9 cellular contexts compared by ENCODE assay signal in the genomic region with DNA sequence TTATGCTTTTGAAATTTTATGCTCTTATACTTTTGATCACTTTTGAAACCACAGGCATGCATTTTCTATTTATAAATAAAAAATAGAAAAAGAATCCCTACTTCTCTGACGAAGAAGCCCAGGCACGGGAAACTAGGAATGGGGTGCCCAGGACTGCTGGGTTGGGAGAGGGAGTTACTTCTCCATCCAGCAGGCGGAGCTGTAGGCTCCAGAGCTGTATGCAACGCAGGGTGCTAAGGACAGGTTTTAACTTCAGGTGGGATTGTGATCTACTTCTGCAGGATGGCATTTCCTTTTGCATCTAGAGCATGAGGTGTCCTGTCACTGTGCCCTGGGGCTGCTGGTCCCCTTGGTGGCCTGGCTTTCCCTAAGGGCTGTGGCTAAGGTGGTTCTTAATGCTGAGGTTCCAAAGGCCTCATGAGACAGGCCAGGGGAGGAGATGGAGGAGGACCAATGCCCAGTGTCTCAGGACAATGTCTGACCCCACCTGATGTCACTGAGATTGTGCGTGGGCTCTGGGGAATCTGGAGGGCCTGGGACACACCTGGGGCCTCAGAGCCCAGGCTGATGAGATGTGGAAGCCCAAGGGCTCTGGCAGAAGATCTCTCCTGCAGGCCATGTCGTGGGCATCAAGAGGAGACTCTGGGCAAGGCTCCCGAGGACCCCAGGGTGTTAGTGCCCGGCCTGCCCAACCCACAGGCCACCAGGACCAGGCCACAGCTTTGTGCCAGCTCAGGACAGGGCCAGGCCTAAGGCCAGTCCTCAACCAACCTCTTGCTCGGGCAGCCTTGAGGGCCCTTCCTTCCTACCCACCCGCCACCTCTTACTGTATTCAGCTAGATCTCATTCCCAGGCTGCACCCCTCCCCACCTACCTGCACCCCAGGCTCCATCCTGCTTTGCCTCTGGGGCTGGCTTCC. TPM values are rescaled to one million over a fixed set of nuclear protein-coding genes. Genes with fewer than 3 reads are reported as not detected.
DNase-seq lines count a peak whose midpoint lies in the region; ATAC-seq and TF ChIP-seq lines count a peak whose summit lies in the region.
"Had no signal": no experiment of that assay in that cellular context is flagged by ENCODE, and none has a peak within 500 bp of the region (broad histone marks: within the 10 kb centered on the region; RNA-seq: fewer than 3 reads in every experiment).

No MANE protein-coding gene starts in this region.

- DNase-seq in Caco-2 (peak in 1 of 2 experiments; percentile 34), left kidney (ENCODE audit: low read depth, low spot score) (peak; percentile 12), NCI-H774 (lab: John Stamatoyannopoulos, UW) (no peak), NCI-H2196 treated with DMSO at 0.1 percent for 48 hours (lab: John Stamatoyannopoulos, UW; ENCODE audit: unreplicated experiment) (no peak), UCSD-AML1 (lab: John Stamatoyannopoulos, UW; ENCODE audit: unreplicated experiment) (no peak), adrenal gland (no peak)
- DNase-seq: NCI-H510A had no signal

- no peaks in the 10 kb centered on the region for H3K4me1 Mint-ChIP-seq in Caco-2 (ENCODE audit: low read depth, unreplicated experiment)

- ATAC-seq in HG02885 (IDR thresholded peaks at IDR 0.05; ENCODE audit: poor library complexity, unreplicated experiment): peak; percentile 72

- H3K27ac Mint-ChIP-seq in Caco-2 (ENCODE audit: unreplicated experiment): no peak overlapping the region

- H3K4me1 ChIP-seq in Caco-2 (no peaks in the 10 kb centered on the region), adrenal gland (replicated peaks in 1 of 2) (no peaks in the 10 kb centered on the region)

- H3K36me3 ChIP-seq in Caco-2 (ENCODE audit: control insufficient read depth, insufficient read depth, low read length): no peaks in the 10 kb centered on the region
- H3K36me3 ChIP-seq in adrenal gland (replicated peaks in 1 of 2): no peaks in the 10 kb centered on the region

- peaks cover 6% of the 10 kb centered on the region for H3K27me3 Mint-ChIP-seq in Caco-2 (ENCODE audit: insufficient read depth, unreplicated experiment)

- no peak overlapping the region for H3K4me3 Mint-ChIP-seq in Caco-2 (ENCODE audit: unreplicated experiment)

- 66 to 77% (median 72%) methylated on average over 9 to 10 of the region's 10 CpGs for WGBS in adrenal gland, 4 donors

- H3K27me3 ChIP-seq in Caco-2 (replicated peaks; ENCODE audit: control insufficient read depth, insufficient read depth, low read length) (no peaks in the 10 kb centered on the region), adrenal gland (no peaks in the 10 kb centered on the region)

- H3K9me3 Mint-ChIP-seq in Caco-2 (ENCODE audit: unreplicated experiment): no peaks in the 10 kb centered on the region

- H3K36me3 Mint-ChIP-seq in Caco-2 (ENCODE audit: insufficient read depth, unreplicated experiment): no peaks in the 10 kb centered on the region

- peak; percentile 41 to 72 for TF ChIP-seq CTCF in Caco-2 (IDR thresholded peaks at IDR 0.05; ENCODE audit: insufficient read depth in 1 of 2, low read depth in 1 of 2, low read length in 1 of 2, severe bottlenecking in 1 of 2, unreplicated experiment in 1 of 2)
- peak; percentile 58; the same call in 1 of the 2 replicates for TF ChIP-seq CTCF in VCaP (conservative IDR thresholded peaks at IDR 0.05)
- no peak for TF ChIP-seq CTCF in adrenal gland (IDR thresholded peaks at IDR 0.05)

- CTCF ChIA-PET in Caco-2 (lab: Charles Lee): interaction anchor here (0.7 kb wide), 1 partner anchor 386 kb away, joined by 3 read pairs; no protein-coding TSS in a partner anchor

- intact Hi-C loops in Caco-2 (cut with micrococcal nuclease; ENCODE audit: unreplicated experiment) (loop anchor here (2.0 kb wide), 1 partner anchor 480 kb away; no protein-coding TSS in a partner anchor), adrenal gland (cut with DNase I) (no loop called here)

- POLR2A ChIA-PET in Caco-2 (lab: Charles Lee): no interaction called here

- no TSS peak for BruUV-seq in Caco-2 (replicated peaks; lab: Mats Ljungman, UMichigan)

- H3K27ac ChIP-seq in VCaP: no peak overlapping the region
- no peak overlapping the region for H3K27ac ChIP-seq in adrenal gland

- no peak for TF ChIP-seq POLR2A in adrenal gland (IDR thresholded peaks at IDR 0.05)

- H3K4me3 ChIP-seq in Caco-2 (ENCODE audit: low read depth, low read length) (no peak overlapping the region), adrenal gland (no peak overlapping the region)

- H3K9me3 ChIP-seq in Caco-2: no peaks in the 10 kb centered on the region
- no peaks in the 10 kb centered on the region for H3K9me3 ChIP-seq in adrenal gland (replicated peaks in 1 of 3)

RNA-seq across cellular contexts. Expression of a gene that starts 0.5 kb away (rescaled TPM):
- not detected in 2 replicates for total RNA-seq in Caco-2 (2022)
- total RNA-seq in adrenal gland: not detected
- polyA plus RNA-seq in adrenal gland: not detected

RNA-seq across cellular contexts. Expression of a gene that starts 15.9 kb away (rescaled TPM):
- total RNA-seq in Caco-2 (2022): 0.23 TPM in 1 of 2 replicates, not detected in the other
- total RNA-seq in adrenal gland: under 1 TPM in 4 of 8 donors, not detected in 4; 0.15 to 0.36 (median 0.27) TPM
- polyA plus RNA-seq in adrenal gland: under 1 TPM in 1 of 3 donors, not detected in 2; 0.24 TPM

RNA-seq across cellular contexts. Expression of a gene that starts 48.7 kb away (rescaled TPM):
- total RNA-seq in Caco-2 (2022) (0.79 and 3.3 TPM in 2 replicates), adrenal gland (10 to 100 TPM in 6 of 8 donors, 1 to 10 TPM in 2; 5.5 to 32.5 (median 17.6) TPM)
- polyA plus RNA-seq in adrenal gland: 10 to 100 TPM in 2 of 3 donors, 1 to 10 TPM in 1; 5.4 to 53.1 (median 16.2) TPM

Comparison
In these comparisons a context has a peak if more than half of its experiments do, and no peak if none do; other contexts are left out.
1. CTCF ChIP-seq: peak in Caco-2 (2 of 2) and VCaP (single experiment); none in adrenal gland (0 of 6).